Comparison of ENCODE assay signal across 14 cellular contexts in the genomic region with DNA sequence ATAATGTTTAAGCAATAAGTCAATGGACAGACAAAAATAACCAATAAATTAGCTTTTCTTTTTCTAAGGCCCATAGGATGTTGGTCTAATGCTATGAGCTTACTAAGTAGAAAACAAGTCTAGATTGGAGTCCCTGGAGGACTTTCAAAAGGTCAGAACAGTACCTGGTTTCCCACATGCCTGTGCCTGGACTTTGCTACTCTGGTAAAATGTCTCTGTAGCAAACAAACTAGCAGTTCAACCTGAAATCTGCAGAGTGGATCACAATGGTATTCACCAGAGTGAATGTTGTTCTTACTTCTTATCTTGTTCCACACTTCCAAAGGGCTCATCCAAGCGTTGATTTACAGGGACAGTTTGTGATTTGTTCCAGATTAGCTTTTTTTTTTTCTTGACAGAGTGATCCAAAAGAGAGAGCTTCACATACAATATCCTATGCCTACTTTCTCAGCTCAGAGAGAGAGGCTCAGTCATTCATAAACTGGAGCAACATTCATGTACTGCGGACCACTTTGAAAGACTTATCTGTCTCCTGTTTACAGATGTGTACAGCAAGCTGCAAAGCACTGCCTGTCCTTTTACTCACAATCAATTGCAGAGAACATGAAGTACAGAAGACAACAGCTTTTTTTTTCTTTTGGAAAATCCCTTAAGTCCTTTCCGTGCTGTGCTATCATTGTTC.
DNase-seq lines count a peak whose midpoint lies in the region; ATAC-seq, FAIRE-seq and TF ChIP-seq lines count a peak whose summit lies in the region.
"Had no signal": no experiment of that assay in that cellular context is flagged by ENCODE, and none has a peak within 500 bp of the region (broad histone marks: within the 10 kb centered on the region; RNA-seq: fewer than 3 reads in every experiment).

No MANE protein-coding gene starts in this region.

- ATAC-seq in sciatic nerve: no peak
- ATAC-seq: A549, GM12878 had no signal

- no peaks in the 10 kb centered on the region; the same call in 1 of the 2 replicates for H3K79me1 ChIP-seq in H1 (ENCODE audit: low read depth, low read length)

- TF ChIP-seq POLR2A in H1 (IDR thresholded peaks at IDR 0.05; ENCODE audit: control extremely low read depth in 1 of 2, low read depth in 2 of 2, low read length in 2 of 2): no peak

- H2BK15ac ChIP-seq in H1 (ENCODE audit: low read length): no peak overlapping the region

- H3K23me2 ChIP-seq in H1 (ENCODE audit: low read depth, low read length): no peaks in the 10 kb centered on the region

- no peak overlapping the region for H2BK5ac ChIP-seq in H1 (ENCODE audit: low read depth, low read length)

- no peak overlapping the region for H3K27ac ChIP-seq in H1 (ENCODE audit: low read depth, low read length)
- peak overlapping the region; percentile 43 to 54 for H3K27ac ChIP-seq in liver (ENCODE audit: low read depth in 1 of 2, low read length in 2 of 2)
- H3K27ac ChIP-seq: A549, BLaER1 had no signal

- H3K56ac ChIP-seq in H1 (replicated peaks; ENCODE audit: insufficient read length, low read depth, low read length): no peak overlapping the region

- H3K14ac ChIP-seq in H1 (ENCODE audit: insufficient read length): no peak overlapping the region

- no peak overlapping the region for H4K5ac ChIP-seq in H1 (ENCODE audit: insufficient read length, low read depth, low read length)

- no peak overlapping the region for H2BK20ac ChIP-seq in H1 (ENCODE audit: low read length)

- H3K4me1 ChIP-seq in H1 (replicated peaks in 1 of 4; ENCODE audit: control insufficient read depth in 3 of 4, insufficient read depth in 4 of 4, low read length in 3 of 4): no peaks in the 10 kb centered on the region; a peak in 1 of 7 replicates
- H3K4me1 ChIP-seq in liver (ENCODE audit: control insufficient read depth in 4 of 4, insufficient read depth in 4 of 4, low read length in 3 of 4): peaks cover 2 to 12% (median 5%) of the 10 kb centered on the region in 4 donors
- H3K4me1 ChIP-seq: A549, BLaER1, Caco-2 had no signal

- no peak overlapping the region for H3K4me2 ChIP-seq in H1 (ENCODE audit: insufficient read depth in 1 of 2, low read depth in 2 of 2, low read length in 2 of 2)
- H3K4me2 ChIP-seq: A549, BLaER1 had no signal

- H3K27me3 ChIP-seq in H1 (replicated peaks in 1 of 4; ENCODE audit: control insufficient read depth in 3 of 4, extremely low read depth in 1 of 4, insufficient read depth in 3 of 4, low read length in 3 of 4): no peaks in the 10 kb centered on the region
- no peaks in the 10 kb centered on the region for H3K27me3 ChIP-seq in liver (ENCODE audit: control insufficient read depth in 4 of 4, insufficient read depth in 4 of 4, low read length in 3 of 4)
- H3K27me3 ChIP-seq: BLaER1 had no signal

- H2AFZ ChIP-seq in H1 (ENCODE audit: low read length): peak overlapping the region; percentile 58; the same call in 1 of the 2 replicates

- no peak overlapping the region for H4K8ac ChIP-seq in H1 (ENCODE audit: extremely low read depth, insufficient read depth, low read length)

- FAIRE-seq in H1 (lab: Jason Lieb, UNC): no peak
- FAIRE-seq: A549, GM12878, GM18507 had no signal

- no peak overlapping the region for H3K4ac ChIP-seq in H1 (replicated peaks; ENCODE audit: insufficient read length, low read depth, low read length)

- H3K9ac ChIP-seq in H1 (replicated peaks in 1 of 4; ENCODE audit: extremely low read depth in 1 of 4, low read depth in 3 of 4, low read length in 3 of 4): no peak overlapping the region
- H3K9ac ChIP-seq in liver (ENCODE audit: low read depth in 1 of 2, low read length in 2 of 2): peak overlapping the region in 1 of 2 donors; percentile 36
- H3K9ac ChIP-seq: BLaER1 had no signal

- CTCF ChIA-PET in H1 (lab: Charles Lee; ENCODE audit: partially characterized antibody): interaction anchor here (0.6 to 1.6 kb wide), 3 partner anchors 12 to 607 kb away, joined by 3 to 5 read pairs (median 4); no protein-coding TSS in a partner anchor

- TF ChIP-seq CTCF in H1 (IDR thresholded peaks at IDR 0.05; ENCODE audit: control extremely low read depth in 1 of 3, insufficient read depth in 1 of 3, low read depth in 1 of 3, low read length in 3 of 3): no peak
- TF ChIP-seq CTCF in liver (IDR thresholded peaks at IDR 0.05; ENCODE audit: low read depth, low read length, missing input control): no peak

- H3K18ac ChIP-seq in H1 (ENCODE audit: extremely low read depth, low read length): no peak overlapping the region

- TF ChIP-seq EP300 in H1 (IDR thresholded peaks at IDR 0.05; ENCODE audit: borderline replicate concordance in 1 of 2, low read depth in 2 of 2, low read length in 2 of 2): no peak

- H2BK12ac ChIP-seq in H1 (ENCODE audit: low read depth, low read length): no peak overlapping the region

- TF ChIP-seq RAD21 in H1 (IDR thresholded peaks at IDR 0.05 in 1 of 2, conservative IDR thresholded peaks at IDR 0.05 in 1 of 2; ENCODE audit: low read depth in 2 of 2, low read length in 2 of 2): no peak
- TF ChIP-seq RAD21 in liver (IDR thresholded peaks at IDR 0.05): peak; percentile 45 to 64

- 85% methylated on average over 3 of the region's 3 CpGs; no CpG with 5 or more reads in 1 of the 2 experiments for WGBS in H1 (ENCODE audit: extremely low coverage in 1 of 2, insufficient coverage in 1 of 2, insufficient read length in 1 of 2, insufficient replicate concordance in 2 of 2, low coverage in 1 of 2, low lambda C conversion rate in 2 of 2, missing lambda C conversion rate in 1 of 2), 2 experiments
- WGBS in liver: 35% methylated on average over 3 of the region's 3 CpGs

- H2BK120ac ChIP-seq in H1 (replicated peaks; ENCODE audit: low read depth, low read length): no peak overlapping the region

- POLR2A ChIA-PET in H1 (lab: Charles Lee; ENCODE audit: partially characterized antibody): interaction anchor here (0.6 kb wide), 1 partner anchor 313 kb away, joined by 3 read pairs; no protein-coding TSS in a partner anchor

- H4K91ac ChIP-seq in H1 (replicated peaks; ENCODE audit: insufficient read length, low read length): no peak overlapping the region

- intact Hi-C loops in sciatic nerve (cut with DNase I): no loop called here

- H3K4me3 ChIP-seq in H1 (ENCODE audit: extremely low read depth in 1 of 4, insufficient read depth in 2 of 4, low read depth in 3 of 4, low read length in 4 of 4): no peak overlapping the region
- no peak overlapping the region for H3K4me3 ChIP-seq in liver (ENCODE audit: low read depth in 1 of 3, low read length in 3 of 3)
- H3K4me3 ChIP-seq: A549, BLaER1, GM12878 had no signal

- DNase-seq in NCI-H69 (lab: John Stamatoyannopoulos, UW) (peak; percentile 20), H1 (ENCODE audit: low read depth in 1 of 2, low spot score in 2 of 2) (no peak), anterior cingulate cortex (lab: John Stamatoyannopoulos, UW) (no peak), sciatic nerve (ENCODE audit: low spot score) (no peak), DMS53 (lab: John Stamatoyannopoulos, UW) (no peak)
- DNase-seq: Caco-2; CD8-positive, alpha-beta memory T cell; DMS79; H7 had no signal

- no peaks in the 10 kb centered on the region for H4K20me1 ChIP-seq in H1 (replicated peaks in 1 of 2; ENCODE audit: control insufficient read depth in 1 of 2, insufficient read depth in 2 of 2, low read length in 2 of 2)
- H4K20me1 ChIP-seq: BLaER1 had no signal

- H2AK5ac ChIP-seq in H1 (ENCODE audit: low read depth, low read length): no peak overlapping the region

- H3K79me2 ChIP-seq in H1 (ENCODE audit: control insufficient read depth in 1 of 2, insufficient read depth in 2 of 2, low read length in 2 of 2): no peaks in the 10 kb centered on the region

- no peak overlapping the region for H3K23ac ChIP-seq in H1 (ENCODE audit: insufficient read length)

- no peaks in the 10 kb centered on the region for H3K36me3 ChIP-seq in H1 (ENCODE audit: control insufficient read depth in 2 of 4, insufficient read depth in 4 of 4, low read length in 3 of 4)
- no peaks in the 10 kb centered on the region for H3K36me3 ChIP-seq in liver (ENCODE audit: control insufficient read depth in 4 of 4, insufficient read depth in 3 of 4, low read depth in 1 of 4, low read length in 3 of 4)
- H3K36me3 ChIP-seq: BLaER1 had no signal

- H3K9me3 ChIP-seq in H1 (ENCODE audit: insufficient read depth in 2 of 2, low read depth in 1 of 2, low read length in 1 of 2) (no peaks in the 10 kb centered on the region; a peak in 1 of 4 replicates), liver (ENCODE audit: control insufficient read depth in 4 of 4, low read length in 3 of 4) (no peaks in the 10 kb centered on the region)
- H3K9me3 ChIP-seq: A549, Caco-2 had no signal

TF ChIP-seq in H1, 55 proteins besides CTCF, POLR2A, EP300 and RAD21 (continues in another document):
- TF ChIP-seq CBX5 (IDR thresholded peaks at IDR 0.05; ENCODE audit: low read depth, low read length) (no peak), TEAD4 (IDR thresholded peaks at IDR 0.05; ENCODE audit: low read depth, low read length) (no peak), HDAC2 (IDR thresholded peaks at IDR 0.05; ENCODE audit: borderline replicate concordance in 1 of 2, low read depth in 2 of 2, low read length in 2 of 2) (no peak), RFX5 (IDR thresholded peaks at IDR 0.05; ENCODE audit: borderline replicate concordance, low read depth, low read length) (no peak), CEBPB (IDR thresholded peaks at IDR 0.05; ENCODE audit: low read depth, low read length) (no peak), SIX5 (IDR thresholded peaks at IDR 0.05; ENCODE audit: low read depth, low read length) (no peak)
- TF ChIP-seq, protein P1, sequence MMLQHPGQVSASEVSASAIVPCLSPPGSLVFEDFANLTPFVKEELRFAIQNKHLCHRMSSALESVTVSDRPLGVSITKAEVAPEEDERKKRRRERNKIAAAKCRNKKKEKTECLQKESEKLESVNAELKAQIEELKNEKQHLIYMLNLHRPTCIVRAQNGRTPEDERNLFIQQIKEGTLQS (IDR thresholded peaks at IDR 0.05; ENCODE audit: insufficient read depth, low read depth, low read length): no peak

TF ChIP-seq in liver, 16 proteins besides CTCF, POLR2A, EP300 and RAD21 (continues in another document):
- no peak for TF ChIP-seq GABPA (IDR thresholded peaks at IDR 0.05 in 1 of 2, conservative IDR thresholded peaks at IDR 0.05 in 1 of 2)
